In genomic region chr22:48406161-48406560, GRCh38 we compare ENCODE assay signal across 11 cellular contexts.
"Had no signal": no experiment of that assay in that cellular context is flagged by ENCODE, and none has a peak within 500 bp of the region (broad histone marks: within the 10 kb centered on the region; RNA-seq: fewer than 3 reads in every experiment).

No MANE protein-coding gene starts in this region.

- H3K4me3 ChIP-seq: GM23248, GM23338, HAP-1 had no signal

- H3K9me3 ChIP-seq: HAP-1 had no signal

- H3K4me2 ChIP-seq: GM23338 had no signal

- H3K36me3 ChIP-seq: HAP-1 had no signal

- H3K27ac ChIP-seq: GM23248 had no signal

- H2AFZ ChIP-seq: GM23248, GM23338 had no signal

- ATAC-seq: GM23338, HCT116 had no signal

- H3K4me1 ChIP-seq: HAP-1 had no signal

- H3K9ac ChIP-seq: GM23248 had no signal

- FAIRE-seq: H1, H54 had no signal

- DNase-seq: GOT3, H7, H9, HCEC 1CT, HFFc6 had no signal
